8 cellular contexts compared by ENCODE assay signal in genomic region chr3:57078366-57079220, GRCh38. TPM values are rescaled to one million over a fixed set of nuclear protein-coding genes. Genes with fewer than 3 reads are reported as not detected.
DNase-seq lines count a peak whose midpoint lies in the region; ATAC-seq and TF ChIP-seq lines count a peak whose summit lies in the region.

No MANE protein-coding gene starts in this region.

- TF ChIP-seq CTCF in HCT116 (IDR thresholded peaks at IDR 0.05 in 2 of 3, conservative IDR thresholded peaks at IDR 0.05 in 1 of 3; ENCODE audit: borderline replicate concordance in 1 of 3, insufficient read depth in 1 of 3, low read depth in 2 of 3, low read length in 2 of 3) (0 out of 6 replicates have a peak, but pooled peaks of 1 of the 3 experiments have one; percentile 7), SK-N-SH (IDR thresholded peaks at IDR 0.05) (peak; percentile 32; the same call in 1 of the 2 replicates), coronary artery (IDR thresholded peaks at IDR 0.05) (no peak)

- POLR2A ChIA-PET in CD8-positive, alpha-beta memory T cell (lab: Charles Lee) = no interaction called here
- POLR2A ChIA-PET in HCT116 (lab: Charles Lee) = interaction anchor here (0.8 kb wide), 1 partner anchor 59 kb away, joined by 3 read pairs; no protein-coding TSS in a partner anchor
- POLR2A ChIA-PET in SK-N-SH (lab: Yijun Ruan, JAX) = no interaction called here

- no peak overlapping the region for H3K27ac Mint-ChIP-seq in CD8-positive, alpha-beta memory T cell

- peak overlapping the region; percentile 90 for H3K9ac ChIP-seq in HCT116 (ENCODE audit: low read length)
- peak overlapping the region; percentile 64 for H3K9ac ChIP-seq in SK-N-SH

- H4K20me1 ChIP-seq in HCT116 (ENCODE audit: insufficient read depth) = no peaks in the 10 kb centered on the region
- no peaks in the 10 kb centered on the region for H4K20me1 ChIP-seq in SK-N-SH (ENCODE audit: insufficient read depth)

- intact Hi-C loops in HCT116 (cut with micrococcal nuclease) (loop anchor here (2.0 to 5.0 kb wide), 3 partner anchors 18 to 381 kb away; partner anchors contain the start of gene SPATA12), left colon (cut with DNase I, micrococcal nuclease) (loop anchor here in 1 of 2 donors (5.0 kb wide), 1 partner anchor 81 kb away; no protein-coding TSS in a partner anchor)

- H3K79me2 ChIP-seq in HCT116 (ENCODE audit: insufficient read depth, low read length) = peaks cover 34% of the 10 kb centered on the region
- no peaks in the 10 kb centered on the region for H3K79me2 ChIP-seq in SK-N-SH (ENCODE audit: insufficient read depth)

- H2AFZ ChIP-seq in HCT116 (ENCODE audit: low read depth, low read length, poor library complexity, severe bottlenecking) (peak overlapping the region; percentile 45), SK-N-SH (ENCODE audit: low read depth) (peak overlapping the region; percentile 95)

- H3K36me3 Mint-ChIP-seq in CD8-positive, alpha-beta memory T cell = no peaks in the 10 kb centered on the region

- no peaks in the 10 kb centered on the region for H3K36me3 ChIP-seq in CD8-positive, alpha-beta memory T cell (ENCODE audit: insufficient read depth, low read length)
- H3K36me3 ChIP-seq in HCT116 (ENCODE audit: control insufficient read depth in 1 of 2, insufficient read depth in 2 of 2, low read length in 2 of 2) = peaks cover 0 to 8% of the 10 kb centered on the region in 2 experiments; a peak in 2 of 4 replicates
- no peaks in the 10 kb centered on the region for H3K36me3 ChIP-seq in SK-N-SH (replicated peaks in 1 of 2; ENCODE audit: control insufficient read depth in 1 of 2, insufficient read depth in 2 of 2, low read length in 1 of 2)

- RAD21 ChIA-PET in HCT116 (lab: Charles Lee; ENCODE audit: low non-redundant PET in 1 of 2, low total read pairs in 2 of 2, uncharacterized antibody in 2 of 2, unreplicated experiment in 2 of 2) = interaction anchor here in 1 of 2 experiments (1.2 kb wide), 1 partner anchor 19 kb away, joined by 3 read pairs; no protein-coding TSS in a partner anchor

- WGBS in SK-N-SH (ENCODE audit: low lambda C conversion rate) = 27% methylated on average over 8 of the region's 71 CpGs

- H3K4me1 ChIP-seq in CD8-positive, alpha-beta memory T cell (ENCODE audit: insufficient read depth, low read length) = peaks cover 10% of the 10 kb centered on the region
- H3K4me1 ChIP-seq in HCT116 (ENCODE audit: control insufficient read depth in 1 of 2, insufficient read depth in 2 of 2, low read length in 2 of 2) = peaks cover 18 to 77% of the 10 kb centered on the region in 2 experiments
- peaks cover 0 to 9% of the 10 kb centered on the region in 2 experiments; a peak in 1 of 4 replicates for H3K4me1 ChIP-seq in SK-N-SH (ENCODE audit: control insufficient read depth in 1 of 2, insufficient read depth in 2 of 2, low read depth in 1 of 2, low read length in 1 of 2)

- peaks cover 5 to 16% (median 6%) of the 10 kb centered on the region in 3 donors for H3K4me1 Mint-ChIP-seq in CD8-positive, alpha-beta memory T cell

- H3K9me2 ChIP-seq in HCT116 (ENCODE audit: insufficient read depth) (no peaks in the 10 kb centered on the region), SK-N-SH (no peaks in the 10 kb centered on the region)

- ATAC-seq in HCT116 = peak; percentile 71
- ATAC-seq in left colon = peak; percentile 78

- DNase-seq in CD8-positive, alpha-beta memory T cell = peak in 2 of 5 donors; percentile 8 to 12
- DNase-seq in HCT116 (ENCODE audit: low read depth, low spot score) (no peak), SK-N-SH (peak; percentile 81), coronary artery (ENCODE audit: low spot score) (no peak), left colon (peak; percentile 68), NCI-H1105 treated with DMSO at 0.1 percent for 48 hours (lab: John Stamatoyannopoulos, UW) (no peak)
- peak in 2 of 3 donors; percentile 5 to 9 for DNase-seq in stimulated activated CD4-positive, alpha-beta T cell treated with anti-CD3 and anti-CD28 coated beads, Interleukin-12 subunit alpha, Interleukin-12 subunit beta, amount 100 ng/mL, for 48 hours (ENCODE audit: low read depth in 2 of 3, low spot score in 1 of 3)
- no peak for DNase-seq in effector CD8-positive, alpha-beta T cell (lab: John Stamatoyannopoulos, UW)

- CTCF ChIA-PET in CD8-positive, alpha-beta memory T cell (lab: Charles Lee) = interaction anchor here (0.9 kb wide), 2 partner anchors 11 to 22 kb away, joined by 3 read pairs; no protein-coding TSS in a partner anchor
- CTCF ChIA-PET in HCT116 (lab: Charles Lee) = no interaction called here
- CTCF ChIA-PET in SK-N-SH (lab: Yijun Ruan, JAX) = interaction anchor here (0.9 to 2.6 kb wide), 9 partner anchors 15 to 144 kb away, joined by 3 to 20 read pairs (median 4); no protein-coding TSS in a partner anchor

- H3K9me3 Mint-ChIP-seq in CD8-positive, alpha-beta memory T cell = peaks cover 0 to 2% (median 0%) of the 10 kb centered on the region in 5 donors

- peak overlapping the region in 6 of 7 donors; percentile 69 to 89 (median 76) for H3K4me3 Mint-ChIP-seq in CD8-positive, alpha-beta memory T cell

- peaks cover 52 to 69% of the 10 kb centered on the region in 2 donors for H3K27me3 Mint-ChIP-seq in CD8-positive, alpha-beta memory T cell

- no peaks in the 10 kb centered on the region for H3F3A ChIP-seq in SK-N-SH (replicated peaks; ENCODE audit: insufficient read depth)

- H3K27ac ChIP-seq in CD8-positive, alpha-beta memory T cell (ENCODE audit: low read depth, low read length) = no peak overlapping the region
- H3K27ac ChIP-seq in HCT116 (ENCODE audit: low read depth, low read length) = peak overlapping the region; percentile 72
- no peak overlapping the region for H3K27ac ChIP-seq in SK-N-SH (ENCODE audit: low read depth in 2 of 2, low read length in 1 of 2)
- peak overlapping the region; percentile 33 to 50 for H3K27ac ChIP-seq in coronary artery

- no peaks in the 10 kb centered on the region for H3K9me3 ChIP-seq in CD8-positive, alpha-beta memory T cell (ENCODE audit: low read length)
- H3K9me3 ChIP-seq in HCT116 (ENCODE audit: control insufficient read depth in 1 of 2, insufficient read depth in 1 of 2, low read depth in 1 of 2, low read length in 2 of 2) = no peaks in the 10 kb centered on the region
- no peaks in the 10 kb centered on the region for H3K9me3 ChIP-seq in SK-N-SH

- TF ChIP-seq POLR2A in HCT116 (IDR thresholded peaks at IDR 0.05; ENCODE audit: borderline replicate concordance, extremely low read depth, insufficient read depth, insufficient read length) = no peak

- peak overlapping the region; percentile 51 for H3K4me3 ChIP-seq in CD8-positive, alpha-beta memory T cell (ENCODE audit: low read length)
- H3K4me3 ChIP-seq in HCT116 (replicated peaks in 1 of 2; ENCODE audit: low read depth in 1 of 2, low read length in 2 of 2) = peak overlapping the region; percentile 75 to 94
- H3K4me3 ChIP-seq in SK-N-SH (ENCODE audit: low read depth in 2 of 2, low read length in 1 of 2) = peak overlapping the region; percentile 76 to 79
- H3K4me3 ChIP-seq in coronary artery = peak overlapping the region; percentile 88

- TF ChIP-seq EP300 in SK-N-SH (IDR thresholded peaks at IDR 0.05; ENCODE audit: borderline replicate concordance in 1 of 2, low read depth in 1 of 2, low read length in 1 of 2) = no peak

- no TSS peak for BruUV-seq in HCT116 (replicated peaks; lab: Mats Ljungman, UMichigan)

- TF ChIP-seq RAD21 in HCT116 (IDR thresholded peaks at IDR 0.05; ENCODE audit: low read depth) (peak; percentile 37), SK-N-SH (IDR thresholded peaks at IDR 0.05; ENCODE audit: low read length) (peak; percentile 45)

- peaks cover 26% of the 10 kb centered on the region for H3K27me3 ChIP-seq in CD8-positive, alpha-beta memory T cell (ENCODE audit: insufficient read depth, low read length, poor library complexity, severe bottlenecking)
- H3K27me3 ChIP-seq in HCT116 (ENCODE audit: insufficient read depth, low read length) (no peaks in the 10 kb centered on the region), SK-N-SH (ENCODE audit: insufficient read depth) (no peaks in the 10 kb centered on the region)

- H3K4me2 ChIP-seq in HCT116 (ENCODE audit: low read length) (peak overlapping the region; percentile 99), SK-N-SH (peak overlapping the region; percentile 98)

TF ChIP-seq in HCT116, 20 proteins besides CTCF, POLR2A, EP300 and RAD21 (continues in another document):
- TF ChIP-seq ZFX (IDR thresholded peaks at IDR 0.05) (peak; percentile 37), ATF3 (IDR thresholded peaks at IDR 0.05) (no peak), CEBPB (IDR thresholded peaks at IDR 0.05; ENCODE audit: low read depth) (no peak), JUND (IDR thresholded peaks at IDR 0.05) (no peak; the same call in 1 of the 2 replicates), FOSL1 (IDR thresholded peaks at IDR 0.05; ENCODE audit: low read depth) (no peak), MAX (IDR thresholded peaks at IDR 0.05) (no peak), CBX3 (IDR thresholded peaks at IDR 0.05; ENCODE audit: low read depth) (no peak)

TF ChIP-seq in SK-N-SH, 30 proteins besides CTCF, POLR2A, EP300 and RAD21:
- TF ChIP-seq RCOR1 (IDR thresholded peaks at IDR 0.05; ENCODE audit: low read length) (0 out of 2 replicates have a peak, but pooled peaks have one; percentile 0), MEF2A (IDR thresholded peaks at IDR 0.05; ENCODE audit: borderline replicate concordance, low read depth) (no peak), SMC3 (IDR thresholded peaks at IDR 0.05; ENCODE audit: low read depth, low read length) (peak; percentile 27; the same call in 1 of the 2 replicates), GATA2 (CRISPR knock-in tag; IDR thresholded peaks at IDR 0.05) (peak; percentile 56), USF1 (IDR thresholded peaks at IDR 0.05; ENCODE audit: borderline replicate concordance, low read depth) (no peak)

RNA-seq across cellular contexts. Expression of gene SPATA12, which starts 18.1 kb away (rescaled TPM):
- total RNA-seq in CD8-positive, alpha-beta memory T cell = not detected
- not detected for polyA plus RNA-seq in CD8-positive, alpha-beta memory T cell
- total RNA-seq in HCT116 (2021; ENCODE audit: unreplicated experiment) (0.22 TPM), left colon (not detected)
- 0.34 and 0.53 TPM in 2 replicates for polyA plus RNA-seq in HCT116 (2012)
- 0.24 and 0.33 TPM in 2 replicates for polyA plus RNA-seq in SK-N-SH (2012; rRNA removed)
- polyA plus RNA-seq in SK-N-SH (2012; cell fraction: cytosol; rRNA removed) = 0.29 and 0.32 TPM in 2 replicates
- polyA plus RNA-seq in SK-N-SH (2012; cell fraction: nucleus; rRNA removed) = 0.13 and 0.24 TPM in 2 replicates

Comparison
In these comparisons a context has a peak if more than half of its experiments do, and no peak if none do; other contexts are left out.
1. DNase-seq: peak in SK-N-SH (single experiment), left colon (2 of 2) and stimulated activated CD4-positive, alpha-beta T cell treated with anti-CD3 and anti-CD28 coated beads, Interleukin-12 subunit alpha, Interleukin-12 subunit beta, amount 100 ng/mL, for 48 hours (2 of 3); none in HCT116 (single experiment), coronary artery (single experiment), NCI-H1105 treated with DMSO at 0.1 percent for 48 hours (single experiment) and effector CD8-positive, alpha-beta T cell (single experiment).
2. H3K27ac ChIP-seq: peak in HCT116 (single experiment) and coronary artery (2 of 2); none in CD8-positive, alpha-beta memory T cell (single experiment) and SK-N-SH (0 of 2).
3. Peak in every context shown above with its lines, with median percentiles within 50 percentile points of each other: H3K4me3 ChIP-seq.